8 cellular contexts compared by ENCODE assay signal in genomic region chr14:64502476-64503183, GRCh38. TPM values are rescaled to one million over a fixed set of nuclear protein-coding genes. Genes with fewer than 3 reads are reported as not detected.
A peak's percentile ranks its signal among the peaks of the same experiment; 100 is the strongest.
DNase-seq lines count a peak whose midpoint lies in the region; ATAC-seq and TF ChIP-seq lines count a peak whose summit lies in the region.

No MANE protein-coding gene starts in this region.

- H3K9me3 ChIP-seq in BE2C (no peaks in the 10 kb centered on the region), HUES48 (ENCODE audit: control insufficient read depth, insufficient read depth, low read length) (no peaks in the 10 kb centered on the region), endocrine pancreas (ENCODE audit: control insufficient read depth, low read length) (no peaks in the 10 kb centered on the region)

- H3K36me3 ChIP-seq in BE2C (peaks cover 6% of the 10 kb centered on the region), HUES48 (ENCODE audit: control insufficient read depth, insufficient read depth, low read length) (peaks cover 12% of the 10 kb centered on the region), endocrine pancreas (ENCODE audit: control insufficient read depth, insufficient read depth, low read length) (no peaks in the 10 kb centered on the region)

- no peak for TF ChIP-seq CTCF in BE2C (IDR thresholded peaks at IDR 0.05; ENCODE audit: low read depth, low read length)

- H3K4me3 ChIP-seq in BE2C (ENCODE audit: low read depth, low read length) (peak overlapping the region; percentile 90), HUES48 (ENCODE audit: low read depth, low read length) (peak overlapping the region; percentile 87), endocrine pancreas (ENCODE audit: control insufficient read depth, insufficient read depth, low read length) (peak overlapping the region; percentile 66)

- no peaks in the 10 kb centered on the region for H3K9me3 Mint-ChIP-seq in natural killer cell treated with Interleukin-12 subunit alpha and Interleukin-12 subunit beta and Interleukin-15 and Interleukin-18, amount 100 ng/mL, for 72 hours

- H3K4me1 Mint-ChIP-seq in natural killer cell treated with Interleukin-12 subunit alpha and Interleukin-12 subunit beta and Interleukin-15 and Interleukin-18, amount 100 ng/mL, for 72 hours (ENCODE audit: low read depth in 2 of 2): peaks cover 44 to 54% of the 10 kb centered on the region in 2 donors

- H3K27ac Mint-ChIP-seq in natural killer cell treated with Interleukin-12 subunit alpha and Interleukin-12 subunit beta and Interleukin-15 and Interleukin-18, amount 100 ng/mL, for 72 hours: peak overlapping the region; percentile 95 to 99

- peaks cover 8% of the 10 kb centered on the region; the same call in 1 of the 2 replicates for H3K4me1 ChIP-seq in BE2C
- peaks cover 29% of the 10 kb centered on the region for H3K4me1 ChIP-seq in HUES48 (ENCODE audit: control insufficient read depth, insufficient read depth, low read length)
- H3K4me1 ChIP-seq in endocrine pancreas (ENCODE audit: control insufficient read depth, insufficient read depth, low read length): peaks cover 8% of the 10 kb centered on the region

- peak overlapping the region; percentile 100 for H3K27ac ChIP-seq in HUES48 (ENCODE audit: low read depth, low read length)

- H3K27me3 Mint-ChIP-seq in natural killer cell treated with Interleukin-12 subunit alpha and Interleukin-12 subunit beta and Interleukin-15 and Interleukin-18, amount 100 ng/mL, for 72 hours: no peaks in the 10 kb centered on the region

- no peak for ATAC-seq in natural killer cell treated with Interleukin-12 subunit alpha and Interleukin-12 subunit beta and Interleukin-15 and Interleukin-18, amount 100 ng/mL, for 72 hours
- ATAC-seq in sciatic nerve: no peak

- DNase-seq in BE2C (no peak), DMS114 treated with DMSO at 0.1 percent for 48 hours (lab: John Stamatoyannopoulos, UW; ENCODE audit: unreplicated experiment) (no peak), sciatic nerve (ENCODE audit: low spot score) (no peak), NCI-H1048 (lab: John Stamatoyannopoulos, UW) (no peak)
- peak; percentile 23 for DNase-seq in activated CD4-positive, alpha-beta T cell treated with anti-CD3 and anti-CD28 coated beads for 48 hours
- DNase-seq in natural killer cell treated with Interleukin-12 subunit alpha and Interleukin-12 subunit beta and Interleukin-15 and Interleukin-18, amount 100 ng/mL, for 72 hours (ENCODE audit: low spot score): no peak

- peaks cover 15% of the 10 kb centered on the region for H3K36me3 Mint-ChIP-seq in natural killer cell treated with Interleukin-12 subunit alpha and Interleukin-12 subunit beta and Interleukin-15 and Interleukin-18, amount 100 ng/mL, for 72 hours

- H3K9ac ChIP-seq in HUES48 (ENCODE audit: low read depth, low read length): peak overlapping the region; percentile 96
- peak overlapping the region; percentile 86 for H3K9ac ChIP-seq in endocrine pancreas (ENCODE audit: control insufficient read depth, insufficient read depth, low read length)

- peak overlapping the region; percentile 98 for H3K4me3 Mint-ChIP-seq in natural killer cell treated with Interleukin-12 subunit alpha and Interleukin-12 subunit beta and Interleukin-15 and Interleukin-18, amount 100 ng/mL, for 72 hours

- H3K27me3 ChIP-seq in BE2C (no peaks in the 10 kb centered on the region), HUES48 (ENCODE audit: control insufficient read depth, insufficient read depth, low read length) (no peaks in the 10 kb centered on the region), endocrine pancreas (ENCODE audit: control insufficient read depth, insufficient read depth, low read length) (no peaks in the 10 kb centered on the region)

- intact Hi-C loops in sciatic nerve (cut with DNase I): no loop called here

RNA-seq across cellular contexts. Expression of gene ZBTB25, which starts 1.0 kb away (rescaled TPM):
- 4.6 TPM for polyA plus RNA-seq in BE2C (2012; ENCODE audit: insufficient read depth, insufficient read length, low read depth)
- 10 to 100 TPM; 15.2 to 21.4 TPM for total RNA-seq in natural killer cell treated with Interleukin-12 subunit alpha and Interleukin-12 subunit beta and Interleukin-15 and Interleukin-18, amount 100 ng/mL, for 72 hours
- 26.2 TPM for total RNA-seq in sciatic nerve

RNA-seq across cellular contexts. Expression of gene ZBTB1, which starts 1.9 kb away (rescaled TPM):
- polyA plus RNA-seq in BE2C (2012; ENCODE audit: insufficient read depth, insufficient read length, low read depth): 19.4 TPM
- 10 to 100 TPM; 42.5 to 46.8 TPM for total RNA-seq in natural killer cell treated with Interleukin-12 subunit alpha and Interleukin-12 subunit beta and Interleukin-15 and Interleukin-18, amount 100 ng/mL, for 72 hours
- 64.6 TPM for total RNA-seq in sciatic nerve

RNA-seq across cellular contexts. Expression of gene AKAP5, which starts 37.3 kb away (rescaled TPM):
- polyA plus RNA-seq in BE2C (2012; ENCODE audit: insufficient read depth, insufficient read length, low read depth): 2.6 TPM
- 1 to 10 TPM; 2.0 to 2.2 TPM for total RNA-seq in natural killer cell treated with Interleukin-12 subunit alpha and Interleukin-12 subunit beta and Interleukin-15 and Interleukin-18, amount 100 ng/mL, for 72 hours
- total RNA-seq in sciatic nerve: 0.36 TPM

RNA-seq across cellular contexts. Expression of gene HSPA2, which starts 37.9 kb away (rescaled TPM):
- 3.4 TPM for polyA plus RNA-seq in BE2C (2012; ENCODE audit: insufficient read depth, insufficient read length, low read depth)
- 10 to 100 TPM in 1 of 2 donors, 1 to 10 TPM in 1; 5.7 to 12.5 TPM for total RNA-seq in natural killer cell treated with Interleukin-12 subunit alpha and Interleukin-12 subunit beta and Interleukin-15 and Interleukin-18, amount 100 ng/mL, for 72 hours
- total RNA-seq in sciatic nerve: 71.5 TPM

RNA-seq across cellular contexts. Expression of gene PPP1R36, which starts 47.1 kb away (rescaled TPM):
- polyA plus RNA-seq in BE2C (2012; ENCODE audit: insufficient read depth, insufficient read length, low read depth): 1.2 TPM
- total RNA-seq in natural killer cell treated with Interleukin-12 subunit alpha and Interleukin-12 subunit beta and Interleukin-15 and Interleukin-18, amount 100 ng/mL, for 72 hours: under 1 TPM in 1 of 2 donors, not detected in 1; 0.17 TPM
- 2.5 TPM for total RNA-seq in sciatic nerve
